In genomic region chr22:38080847-38081635, GRCh38 we compare ENCODE assay signal across 2 cellular contexts.
A peak's percentile ranks its signal among the peaks of the same experiment; 100 is the strongest.
TF ChIP-seq lines count a peak whose summit lies in the region.

No MANE protein-coding gene starts in this region.

TF ChIP-seq in IMR-90, 13 proteins besides CTCF, POLR2A, EP300 and RAD21:
- TF ChIP-seq MAZ (IDR thresholded peaks at IDR 0.05; ENCODE audit: borderline replicate concordance, low read depth, low read length): no peak
- TF ChIP-seq NFE2L2 (IDR thresholded peaks at IDR 0.05; ENCODE audit: low read depth, low read length): no peak
- TF ChIP-seq, protein P1, sequence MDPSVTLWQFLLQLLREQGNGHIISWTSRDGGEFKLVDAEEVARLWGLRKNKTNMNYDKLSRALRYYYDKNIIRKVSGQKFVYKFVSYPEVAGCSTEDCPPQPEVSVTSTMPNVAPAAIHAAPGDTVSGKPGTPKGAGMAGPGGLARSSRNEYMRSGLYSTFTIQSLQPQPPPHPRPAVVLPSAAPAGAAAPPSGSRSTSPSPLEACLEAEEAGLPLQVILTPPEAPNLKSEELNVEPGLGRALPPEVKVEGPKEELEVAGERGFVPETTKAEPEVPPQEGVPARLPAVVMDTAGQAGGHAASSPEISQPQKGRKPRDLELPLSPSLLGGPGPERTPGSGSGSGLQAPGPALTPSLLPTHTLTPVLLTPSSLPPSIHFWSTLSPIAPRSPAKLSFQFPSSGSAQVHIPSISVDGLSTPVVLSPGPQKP (IDR thresholded peaks at IDR 0.05; ENCODE audit: borderline replicate concordance, low read depth, low read length): no peak
- no peak for TF ChIP-seq BHLHE40 (IDR thresholded peaks at IDR 0.05; ENCODE audit: low read depth, low read length)
- TF ChIP-seq MXI1 (IDR thresholded peaks at IDR 0.05; ENCODE audit: borderline replicate concordance, low read depth, low read length): no peak
- no peak for TF ChIP-seq USF2 (IDR thresholded peaks at IDR 0.05; ENCODE audit: low read depth, low read length)
- TF ChIP-seq FOS (IDR thresholded peaks at IDR 0.05; ENCODE audit: low read depth, low read length): no peak
- TF ChIP-seq CEBPB (IDR thresholded peaks at IDR 0.05; ENCODE audit: low read depth, low read length): no peak
- no peak for TF ChIP-seq RFX5 (IDR thresholded peaks at IDR 0.05; ENCODE audit: low read depth, low read length)
- no peak for TF ChIP-seq SMC3 (IDR thresholded peaks at IDR 0.05; ENCODE audit: low read depth, low read length)
- no peak for TF ChIP-seq MAFK (IDR thresholded peaks at IDR 0.05; ENCODE audit: low read depth, low read length)

TF ChIP-seq in GM12878, 131 proteins besides CTCF, POLR2A, EP300 and RAD21:
- TF ChIP-seq RELB (IDR thresholded peaks at IDR 0.05; ENCODE audit: low read depth) (no peak), ZNF207 (IDR thresholded peaks at IDR 0.05; ENCODE audit: borderline replicate concordance) (no peak), HDAC6 (IDR thresholded peaks at IDR 0.05; ENCODE audit: unreplicated experiment) (peak; percentile 84), GABPA (IDR thresholded peaks at IDR 0.05; ENCODE audit: low read depth) (no peak), TCF7 (IDR thresholded peaks at IDR 0.05; ENCODE audit: borderline replicate concordance) (no peak)
